ENCODE assay signal across 1 cellular context in genomic region chr1:225561675-225562074, GRCh38.
TF ChIP-seq lines count a peak whose summit lies in the region.

No MANE protein-coding gene starts in this region.

TF ChIP-seq in HEK293, 187 proteins besides CTCF, POLR2A, EP300 and RAD21 (continued from another document):
- no peak for TF ChIP-seq PBX3 (CRISPR knock-in tag; IDR thresholded peaks at IDR 0.05)
TF ChIP-seq in HEK293: peak in this region for 5.
